1 cellular context compared by ENCODE assay signal in genomic region chr10:101829561-101830315, GRCh38.
TF ChIP-seq lines count a peak whose summit lies in the region.

No MANE protein-coding gene starts in this region.

TF ChIP-seq in K562, 482 proteins besides CTCF, POLR2A, EP300 and RAD21:
- no peak for TF ChIP-seq ZC3H11A (IDR thresholded peaks at IDR 0.05; ENCODE audit: low read depth, low read length)
- no peak for TF ChIP-seq ZNF586 (CRISPR knock-in tag; conservative IDR thresholded peaks at IDR 0.05)
- TF ChIP-seq ZNF696 (CRISPR knock-in tag; conservative IDR thresholded peaks at IDR 0.05), result no peak
- TF ChIP-seq U2AF1 (optimal IDR thresholded peaks at IDR 0.05; ENCODE audit: low read depth, low read length), result no peak
- no peak for TF ChIP-seq ZNF449 (CRISPR knock-in tag; IDR thresholded peaks at IDR 0.05)
- TF ChIP-seq, protein P1, sequence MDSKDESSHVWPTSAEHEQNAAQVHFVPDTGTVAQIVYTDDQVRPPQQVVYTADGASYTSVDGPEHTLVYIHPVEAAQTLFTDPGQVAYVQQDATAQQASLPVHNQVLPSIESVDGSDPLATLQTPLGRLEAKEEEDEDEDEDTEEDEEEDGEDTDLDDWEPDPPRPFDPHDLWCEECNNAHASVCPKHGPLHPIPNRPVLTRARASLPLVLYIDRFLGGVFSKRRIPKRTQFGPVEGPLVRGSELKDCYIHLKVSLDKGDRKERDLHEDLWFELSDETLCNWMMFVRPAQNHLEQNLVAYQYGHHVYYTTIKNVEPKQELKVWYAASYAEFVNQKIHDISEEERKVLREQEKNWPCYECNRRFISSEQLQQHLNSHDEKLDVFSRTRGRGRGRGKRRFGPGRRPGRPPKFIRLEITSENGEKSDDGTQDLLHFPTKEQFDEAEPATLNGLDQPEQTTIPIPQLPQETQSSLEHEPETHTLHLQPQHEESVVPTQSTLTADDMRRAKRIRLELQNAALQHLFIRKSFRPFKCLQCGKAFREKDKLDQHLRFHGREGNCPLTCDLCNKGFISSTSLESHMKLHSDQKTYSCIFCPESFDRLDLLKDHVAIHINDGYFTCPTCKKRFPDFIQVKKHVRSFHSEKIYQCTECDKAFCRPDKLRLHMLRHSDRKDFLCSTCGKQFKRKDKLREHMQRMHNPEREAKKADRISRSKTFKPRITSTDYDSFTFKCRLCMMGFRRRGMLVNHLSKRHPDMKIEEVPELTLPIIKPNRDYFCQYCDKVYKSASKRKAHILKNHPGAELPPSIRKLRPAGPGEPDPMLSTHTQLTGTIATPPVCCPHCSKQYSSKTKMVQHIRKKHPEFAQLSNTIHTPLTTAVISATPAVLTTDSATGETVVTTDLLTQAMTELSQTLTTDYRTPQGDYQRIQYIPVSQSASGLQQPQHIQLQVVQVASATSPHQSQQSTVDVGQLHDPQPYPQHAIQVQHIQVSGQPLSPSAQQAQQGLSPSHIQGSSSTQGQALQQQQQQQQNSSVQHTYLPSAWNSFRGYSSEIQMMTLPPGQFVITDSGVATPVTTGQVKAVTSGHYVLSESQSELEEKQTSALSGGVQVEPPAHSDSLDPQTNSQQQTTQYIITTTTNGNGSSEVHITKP (IDR thresholded peaks at IDR 0.05; ENCODE audit: partially characterized antibody), result peak; percentile 91
- no peak for TF ChIP-seq MTA3 (IDR thresholded peaks at IDR 0.05; ENCODE audit: borderline replicate concordance)
- TF ChIP-seq KDM4B (IDR thresholded peaks at IDR 0.05; ENCODE audit: borderline replicate concordance in 2 of 2, low read depth in 1 of 2), result no peak
- TF ChIP-seq EGR1 (conservative IDR thresholded peaks at IDR 0.05), result peak; percentile 47
- no peak for TF ChIP-seq RFX5 (IDR thresholded peaks at IDR 0.05; ENCODE audit: low read depth, low read length)
- TF ChIP-seq HLTF (IDR thresholded peaks at IDR 0.05), result no peak
- no peak for TF ChIP-seq TOE1 (IDR thresholded peaks at IDR 0.05; ENCODE audit: borderline replicate concordance)
- TF ChIP-seq TOE1 (CRISPR knock-in tag; IDR thresholded peaks at IDR 0.05; ENCODE audit: borderline replicate concordance, low read depth), result 0 out of 2 replicates have a peak, but pooled peaks have one; percentile 12
- no peak for TF ChIP-seq GTF2E2 (tag; IDR thresholded peaks at IDR 0.05)
- TF ChIP-seq SPI1 (IDR thresholded peaks at IDR 0.05; ENCODE audit: borderline replicate concordance, low read depth, low read length), result peak; percentile 40; the same call in 1 of the 2 replicates
- TF ChIP-seq, protein P2, sequence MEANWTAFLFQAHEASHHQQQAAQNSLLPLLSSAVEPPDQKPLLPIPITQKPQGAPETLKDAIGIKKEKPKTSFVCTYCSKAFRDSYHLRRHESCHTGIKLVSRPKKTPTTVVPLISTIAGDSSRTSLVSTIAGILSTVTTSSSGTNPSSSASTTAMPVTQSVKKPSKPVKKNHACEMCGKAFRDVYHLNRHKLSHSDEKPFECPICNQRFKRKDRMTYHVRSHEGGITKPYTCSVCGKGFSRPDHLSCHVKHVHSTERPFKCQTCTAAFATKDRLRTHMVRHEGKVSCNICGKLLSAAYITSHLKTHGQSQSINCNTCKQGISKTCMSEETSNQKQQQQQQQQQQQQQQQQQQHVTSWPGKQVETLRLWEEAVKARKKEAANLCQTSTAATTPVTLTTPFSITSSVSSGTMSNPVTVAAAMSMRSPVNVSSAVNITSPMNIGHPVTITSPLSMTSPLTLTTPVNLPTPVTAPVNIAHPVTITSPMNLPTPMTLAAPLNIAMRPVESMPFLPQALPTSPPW (CRISPR knock-in tag; IDR thresholded peaks at IDR 0.05), result peak; percentile 57
- no peak for TF ChIP-seq ZNF668 (CRISPR knock-in tag; IDR thresholded peaks at IDR 0.05)
- TF ChIP-seq GTF2B (IDR thresholded peaks at IDR 0.05; ENCODE audit: extremely low read depth, insufficient read length), result no peak
- TF ChIP-seq ZNF311 (CRISPR knock-in tag; IDR thresholded peaks at IDR 0.05), result no peak
- TF ChIP-seq, protein P3, sequence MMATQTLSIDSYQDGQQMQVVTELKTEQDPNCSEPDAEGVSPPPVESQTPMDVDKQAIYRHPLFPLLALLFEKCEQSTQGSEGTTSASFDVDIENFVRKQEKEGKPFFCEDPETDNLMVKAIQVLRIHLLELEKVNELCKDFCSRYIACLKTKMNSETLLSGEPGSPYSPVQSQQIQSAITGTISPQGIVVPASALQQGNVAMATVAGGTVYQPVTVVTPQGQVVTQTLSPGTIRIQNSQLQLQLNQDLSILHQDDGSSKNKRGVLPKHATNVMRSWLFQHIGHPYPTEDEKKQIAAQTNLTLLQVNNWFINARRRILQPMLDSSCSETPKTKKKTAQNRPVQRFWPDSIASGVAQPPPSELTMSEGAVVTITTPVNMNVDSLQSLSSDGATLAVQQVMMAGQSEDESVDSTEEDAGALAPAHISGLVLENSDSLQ (IDR thresholded peaks at IDR 0.05), result no peak
